Comparison of ENCODE assay signal across 18 cellular contexts in the genomic region with DNA sequence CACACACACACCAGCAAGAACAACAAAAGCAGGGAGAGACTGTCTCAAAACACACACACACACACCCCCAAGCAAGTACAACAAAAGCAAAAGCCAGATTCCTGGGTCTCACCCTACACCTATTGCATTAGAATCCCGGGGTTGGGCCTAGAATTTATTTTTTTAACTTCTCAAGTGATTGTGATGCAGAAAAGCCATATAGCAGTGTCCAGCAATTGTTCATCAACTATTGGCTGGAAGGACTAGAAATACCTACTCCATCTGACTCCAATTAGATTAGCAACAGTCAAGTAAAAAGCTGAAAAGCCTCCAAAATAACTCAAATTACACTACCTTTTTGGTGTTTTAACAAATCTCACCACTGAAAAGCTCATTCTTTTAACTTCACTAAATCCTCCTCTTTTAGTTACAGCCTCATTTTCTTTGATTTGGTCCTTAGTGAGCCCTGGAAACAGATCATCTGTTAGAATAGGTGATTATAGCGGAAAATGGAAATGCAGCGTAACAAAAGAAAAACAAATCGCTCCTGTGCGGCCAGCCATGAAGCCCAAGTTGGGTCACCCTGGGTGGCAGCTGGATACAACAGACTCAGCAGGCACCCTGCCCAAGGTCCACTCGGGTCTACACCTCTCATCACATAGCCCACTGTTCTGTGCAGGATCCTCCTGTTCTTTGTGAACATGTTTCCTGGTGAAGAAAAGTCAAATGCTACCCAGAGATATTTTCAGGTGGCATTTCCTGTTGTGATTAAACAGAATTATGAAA. TPM values are rescaled to one million over a fixed set of nuclear protein-coding genes. Genes with fewer than 3 reads are reported as not detected.
DNase-seq lines count a peak whose midpoint lies in the region; ATAC-seq and TF ChIP-seq lines count a peak whose summit lies in the region.
"Had no signal": no experiment of that assay in that cellular context is flagged by ENCODE, and none has a peak within 500 bp of the region (broad histone marks: within the 10 kb centered on the region; RNA-seq: fewer than 3 reads in every experiment).

No MANE protein-coding gene starts in this region.

- no TSS peak for BruUV-seq in A673 (replicated peaks; lab: Mats Ljungman, UMichigan)

- H3K4me1 ChIP-seq in A673 (ENCODE audit: insufficient read depth, low read length, poor library complexity, severe bottlenecking) (no peaks in the 10 kb centered on the region), SJCRH30 (peaks cover 8% of the 10 kb centered on the region; the same call in 1 of the 2 replicates), colonic mucosa (no peaks in the 10 kb centered on the region), prostate gland (replicated peaks) (no peaks in the 10 kb centered on the region)
- H3K4me1 ChIP-seq: BLaER1, tibial nerve had no signal

- intact Hi-C loops in A673 (cut with micrococcal nuclease; ENCODE audit: unreplicated experiment), result no loop called here
- intact Hi-C loops in colonic mucosa (cut with DNase I), result no loop called here
- intact Hi-C loops in prostate gland (cut with DNase I), result no loop called here

- no peaks in the 10 kb centered on the region for H3K27me3 ChIP-seq in A673 (replicated peaks; ENCODE audit: insufficient read depth, low read depth, low read length, poor library complexity)
- no peaks in the 10 kb centered on the region for H3K27me3 ChIP-seq in SJCRH30
- H3K27me3 ChIP-seq in colonic mucosa, result no peaks in the 10 kb centered on the region
- no peaks in the 10 kb centered on the region for H3K27me3 ChIP-seq in prostate gland (replicated peaks; ENCODE audit: insufficient read depth)
- H3K27me3 ChIP-seq: BLaER1, body of pancreas, tibial nerve had no signal

- POLR2A ChIA-PET in A673 (lab: Charles Lee; ENCODE audit: low non-redundant PET), result no interaction called here

- DNase-seq in A673 (ENCODE audit: low spot score) (no peak), AG09319 (ENCODE audit: extremely low read depth, low read depth) (peak; percentile 50), SJCRH30 (peak; percentile 35 to 51), memory B cell (ENCODE audit: low spot score in 2 of 2) (no peak), colonic mucosa (no peak), NCI-H82 (lab: John Stamatoyannopoulos, UW) (no peak), prostate gland (ENCODE audit: low spot score) (no peak)
- DNase-seq: activated effector memory CD4-positive, alpha-beta T cell treated with Interleukin-2 at 50 U/mL for 16 hours; body of pancreas; glutamatergic neuron; natural killer cell; NCI-H1417; NCI-H2171 treated with DMSO at 0.1 percent for 48 hours; stimulated activated CD4-positive, alpha-beta T cell treated with anti-CD3 and anti-CD28 coated beads, Interleukin-12 subunit alpha, Interleukin-12 subunit beta, amount 100 ng/mL, for 4 hours had no signal

- no peak for ATAC-seq in memory B cell (ENCODE audit: low read depth)
- ATAC-seq: body of pancreas, natural killer cell had no signal

- H3K9me3 Mint-ChIP-seq in memory B cell, result no peaks in the 10 kb centered on the region
- H3K9me3 Mint-ChIP-seq: natural killer cell had no signal

- no peak overlapping the region for H3K9ac ChIP-seq in colonic mucosa (ENCODE audit: low read depth in 2 of 2, low read length in 2 of 2)
- H3K9ac ChIP-seq: BLaER1 had no signal

- peak overlapping the region; percentile 13 for H3K27ac ChIP-seq in A673 (ENCODE audit: low read depth, low read length, poor library complexity, severe bottlenecking)
- no peak overlapping the region for H3K27ac ChIP-seq in SJCRH30
- no peak overlapping the region for H3K27ac ChIP-seq in colonic mucosa
- H3K27ac ChIP-seq in prostate gland, result no peak overlapping the region
- H3K27ac ChIP-seq: BLaER1, body of pancreas, epithelial cell of prostate, tibial nerve had no signal

- H3K4me1 Mint-ChIP-seq in memory B cell, result peaks cover 5% of the 10 kb centered on the region

- peaks cover 27% of the 10 kb centered on the region for H3K36me3 ChIP-seq in A673 (ENCODE audit: insufficient read depth, low read length, poor library complexity, severe bottlenecking)
- peaks cover 65% of the 10 kb centered on the region for H3K36me3 ChIP-seq in SJCRH30
- peaks cover 15% of the 10 kb centered on the region for H3K36me3 ChIP-seq in colonic mucosa
- no peaks in the 10 kb centered on the region for H3K36me3 ChIP-seq in prostate gland

- no peak overlapping the region for H3K4me3 Mint-ChIP-seq in memory B cell
- H3K4me3 Mint-ChIP-seq: natural killer cell had no signal

- no peak for TF ChIP-seq CTCF in A673 (conservative IDR thresholded peaks at IDR 0.05; ENCODE audit: low read depth, low read length)
- TF ChIP-seq CTCF in AG09319 (IDR thresholded peaks at IDR 0.05; ENCODE audit: low read depth, low read length), result no peak
- TF ChIP-seq CTCF in colonic mucosa (IDR thresholded peaks at IDR 0.05), result no peak
- no peak for TF ChIP-seq CTCF in prostate gland (IDR thresholded peaks at IDR 0.05)

- peaks cover 9% of the 10 kb centered on the region for H3K36me3 Mint-ChIP-seq in memory B cell
- H3K36me3 Mint-ChIP-seq: natural killer cell had no signal

- no peaks in the 10 kb centered on the region for H3K27me3 Mint-ChIP-seq in memory B cell

- 85% methylated on average over 6 of the region's 6 CpGs for WGBS in prostate gland

- no peaks in the 10 kb centered on the region for H3K9me3 ChIP-seq in A673 (ENCODE audit: low read depth, low read length, poor library complexity, severe bottlenecking)
- H3K9me3 ChIP-seq in SJCRH30 (replicated peaks), result no peaks in the 10 kb centered on the region; the same call in 1 of the 2 replicates
- no peaks in the 10 kb centered on the region for H3K9me3 ChIP-seq in colonic mucosa
- no peaks in the 10 kb centered on the region for H3K9me3 ChIP-seq in prostate gland
- H3K9me3 ChIP-seq: BLaER1, tibial nerve had no signal

- TF ChIP-seq POLR2A in prostate gland (IDR thresholded peaks at IDR 0.05), result no peak

- no peak overlapping the region for H3K4me3 ChIP-seq in A673 (ENCODE audit: low read depth, low read length, poor library complexity, severe bottlenecking)
- H3K4me3 ChIP-seq in SJCRH30, result no peak overlapping the region
- no peak overlapping the region for H3K4me3 ChIP-seq in colonic mucosa
- no peak overlapping the region for H3K4me3 ChIP-seq in prostate gland
- H3K4me3 ChIP-seq: BLaER1, body of pancreas, lung, tibial nerve had no signal

- peak overlapping the region; percentile 53 for H3K27ac Mint-ChIP-seq in memory B cell

- CTCF ChIA-PET in A673 (lab: Charles Lee), result no interaction called here

RNA-seq across cellular contexts. Expression of a gene that starts 38.7 kb away (rescaled TPM):
- 96.2 and 104 TPM in 2 replicates for total RNA-seq in A673 (2021)
- 133 and 135 TPM in 2 replicates for total RNA-seq in SJCRH30 (2014; rRNA removed; shearing (Covaris generic))
- total RNA-seq in colonic mucosa, result 100 to 1,000 TPM in 1 of 2 donors, 10 to 100 TPM in 1; 86.6 to 106 TPM
- 10 to 100 TPM; 73.2 to 94.7 TPM for total RNA-seq in prostate gland

Comparison
In these comparisons a context has a peak if more than half of its experiments do, and no peak if none do; other contexts are left out.
1. DNase-seq: peak in AG09319 (single experiment) and SJCRH30 (2 of 2); none in A673 (single experiment), memory B cell (0 of 2), colonic mucosa (single experiment), NCI-H82 (single experiment) and prostate gland (single experiment).